In genomic region chr7:157541295-157541608, GRCh38 we compare ENCODE assay signal across 19 cellular contexts.
"Had no signal": no experiment of that assay in that cellular context is flagged by ENCODE, and none has a peak within 500 bp of the region (broad histone marks: within the 10 kb centered on the region; RNA-seq: fewer than 3 reads in every experiment).

No MANE protein-coding gene starts in this region.

- H3K27me3 Mint-ChIP-seq: activated T-helper 17 cell treated with anti-CD3 and anti-CD28 coated beads, Interleukin-2, amount 50 U/mL, for 72 hours; type B pancreatic cell had no signal

- H3K27ac ChIP-seq: epithelial cell of prostate, parathyroid adenoma, SJSA1 had no signal

- H3K4me3 Mint-ChIP-seq: activated T-helper 17 cell treated with anti-CD3 and anti-CD28 coated beads, Interleukin-2, amount 50 U/mL, for 72 hours; central memory CD8-positive, alpha-beta T cell; nephron progenitor cell; T-helper 2 cell treated with Interferon-gamma antibody and Interleukin-4, amounts not matched to agents 5 μg/mL and 100 μg/mL, for 36 hours; type B pancreatic cell had no signal

- H3K9me3 ChIP-seq: SJSA1 had no signal

- H3K9me3 Mint-ChIP-seq: central memory CD8-positive, alpha-beta T cell; nephron progenitor cell; T-helper 2 cell treated with Interferon-gamma antibody and Interleukin-4, amounts not matched to agents 5 μg/mL and 100 μg/mL, for 36 hours; type B pancreatic cell had no signal

- H3K27me3 ChIP-seq: SJSA1 had no signal

- ATAC-seq: activated CD4-positive, CD25-positive, alpha-beta regulatory T cell treated with anti-CD3 and anti-CD28 coated beads, Interleukin-2, amount 50 U/mL, for 24 hours had no signal

- H3K4me1 ChIP-seq: parathyroid adenoma, SJSA1 had no signal

- H3K27ac Mint-ChIP-seq: activated T-helper 17 cell treated with anti-CD3 and anti-CD28 coated beads, Interleukin-2, amount 50 U/mL, for 72 hours; nephron progenitor cell; T-helper 2 cell treated with Interferon-gamma antibody and Interleukin-4, amounts not matched to agents 5 μg/mL and 100 μg/mL, for 36 hours; type B pancreatic cell had no signal

- DNase-seq: activated CD4-positive, alpha-beta T cell treated with anti-CD3 and anti-CD28 coated beads, Interleukin-2, amount 50 U/mL, for 48 hours; activated naive CD4-positive, alpha-beta T cell treated with anti-CD3 and anti-CD28 coated beads, Interleukin-2, amount 50 U/mL, for 16 hours; effector memory CD4-positive, alpha-beta T cell; hypothalamus; mammary epithelial cell; nephron progenitor cell; retina; small intestine; stimulated activated naive CD4-positive, alpha-beta T cell; substantia nigra; SW 1271 had no signal

- H3K4me3 ChIP-seq: SJSA1 had no signal

- H3K36me3 ChIP-seq: SJSA1 had no signal
